Comparison of ENCODE assay signal across 9 cellular contexts in genomic region chr20:62899633-62900051, GRCh38. TPM values are rescaled to one million over a fixed set of nuclear protein-coding genes. Genes with fewer than 3 reads are reported as not detected.
DNase-seq lines count a peak whose midpoint lies in the region; ATAC-seq and TF ChIP-seq lines count a peak whose summit lies in the region.
"Had no signal": no experiment of that assay in that cellular context is flagged by ENCODE, and none has a peak within 500 bp of the region (broad histone marks: within the 10 kb centered on the region; RNA-seq: fewer than 3 reads in every experiment).

No MANE protein-coding gene starts in this region.

- peak overlapping the region; percentile 27 for H3K9ac ChIP-seq in adipocyte (ENCODE audit: low read length)
- no peak overlapping the region for H3K9ac ChIP-seq in liver (ENCODE audit: low read depth in 1 of 2, low read length in 2 of 2)

- H3K36me3 ChIP-seq in right atrium auricular region (peaks cover 40% of the 10 kb centered on the region), adipocyte (ENCODE audit: control insufficient read depth, insufficient read depth, low read length, severe bottlenecking) (peaks cover 63% of the 10 kb centered on the region), liver (ENCODE audit: control insufficient read depth in 4 of 4, insufficient read depth in 3 of 4, low read depth in 1 of 4, low read length in 3 of 4) (peaks cover 6 to 38% (median 22%) of the 10 kb centered on the region in 4 donors)

- peaks cover 10% of the 10 kb centered on the region for H3K4me1 Mint-ChIP-seq in osteocyte (ENCODE audit: unreplicated experiment)

- DNase-seq in Right ventricle myocardium superior (no peak), right atrium auricular region (ENCODE audit: low spot score) (no peak), adipocyte (ENCODE audit: low read depth) (peak; percentile 27), EL (no peak), osteocyte (ENCODE audit: extremely low spot score, unreplicated experiment) (no peak)
- no peak for DNase-seq in activated CD4-positive, CD25-positive, alpha-beta regulatory T cell (lab: John Stamatoyannopoulos, UW)

- peak in 1 of 2 donors; percentile 47 for TF ChIP-seq RAD21 in liver (IDR thresholded peaks at IDR 0.05)

- H3K9me3 Mint-ChIP-seq in osteocyte (ENCODE audit: unreplicated experiment): no peaks in the 10 kb centered on the region

- H3K27ac ChIP-seq in right atrium auricular region (no peak overlapping the region), liver (ENCODE audit: low read depth in 1 of 2, low read length in 2 of 2) (no peak overlapping the region)
- H3K27ac ChIP-seq: thoracic aorta had no signal

- TF ChIP-seq CTCF in right atrium auricular region (IDR thresholded peaks at IDR 0.05) (no peak), liver (IDR thresholded peaks at IDR 0.05; ENCODE audit: low read depth, low read length, missing input control) (peak; percentile 18), osteocyte (IDR thresholded peaks at IDR 0.05) (no peak)

- H3K4me3 ChIP-seq in right atrium auricular region (no peak overlapping the region), adipocyte (ENCODE audit: low read length) (no peak overlapping the region), liver (ENCODE audit: low read depth in 1 of 3, low read length in 3 of 3) (no peak overlapping the region)

- H3K27ac Mint-ChIP-seq in osteocyte (ENCODE audit: unreplicated experiment): no peak overlapping the region

- H3K36me3 Mint-ChIP-seq in osteocyte (ENCODE audit: unreplicated experiment): peaks cover 28% of the 10 kb centered on the region

- ATAC-seq in Right ventricle myocardium superior (ENCODE audit: poor library complexity): peak; percentile 56
- ATAC-seq in GM18873 (IDR thresholded peaks at IDR 0.05; ENCODE audit: low FRiP score, unreplicated experiment): no peak

- H3K27me3 ChIP-seq in right atrium auricular region (no peaks in the 10 kb centered on the region), adipocyte (replicated peaks; ENCODE audit: control insufficient read depth, insufficient read depth, low read length) (no peaks in the 10 kb centered on the region), liver (ENCODE audit: control insufficient read depth in 4 of 4, insufficient read depth in 4 of 4, low read length in 3 of 4) (no peaks in the 10 kb centered on the region)

- no peak overlapping the region for H3K4me3 Mint-ChIP-seq in osteocyte (ENCODE audit: unreplicated experiment)

- 4% methylated on average over 6 of the region's 6 CpGs for WGBS in liver

- no peaks in the 10 kb centered on the region for H3K27me3 Mint-ChIP-seq in osteocyte (ENCODE audit: unreplicated experiment)

- H3K4me1 ChIP-seq in right atrium auricular region: peaks cover 0 to 21% of the 10 kb centered on the region in 2 donors
- H3K4me1 ChIP-seq in adipocyte (ENCODE audit: control insufficient read depth, insufficient read depth, low read length): peaks cover 17% of the 10 kb centered on the region
- H3K4me1 ChIP-seq in liver (ENCODE audit: control insufficient read depth in 4 of 4, insufficient read depth in 4 of 4, low read length in 3 of 4): peaks cover 5 to 21% (median 13%) of the 10 kb centered on the region in 4 donors

- H3K9me3 ChIP-seq in right atrium auricular region (no peaks in the 10 kb centered on the region), adipocyte (ENCODE audit: control insufficient read depth, low read length) (no peaks in the 10 kb centered on the region), liver (ENCODE audit: control insufficient read depth in 4 of 4, low read length in 3 of 4) (no peaks in the 10 kb centered on the region)
- H3K9me3 ChIP-seq: thoracic aorta had no signal

- intact Hi-C loops in Right ventricle myocardium superior (cut with DNase I): no loop called here

TF ChIP-seq in liver, 16 proteins besides CTCF, POLR2A, EP300 and RAD21:
- TF ChIP-seq REST (IDR thresholded peaks at IDR 0.05): no peak

RNA-seq across cellular contexts. Expression of gene DIDO1, which starts 26.7 kb away (rescaled TPM):
- total RNA-seq in Right ventricle myocardium superior: 32.3 TPM
- total RNA-seq in right atrium auricular region: 10 to 100 TPM; 34.7 to 37.5 TPM
- total RNA-seq in liver: 10 to 100 TPM; 24.0 to 43.1 TPM
- polyA plus RNA-seq in liver: 10 to 100 TPM; 10.1 to 10.8 TPM
- 53.6 and 54.7 TPM in 2 replicates for total RNA-seq in osteocyte

RNA-seq across cellular contexts. Expression of gene TCFL5, which starts 38.0 kb away (rescaled TPM):
- total RNA-seq in Right ventricle myocardium superior: 6.1 TPM
- 1 to 10 TPM; 4.8 to 6.4 TPM for total RNA-seq in right atrium auricular region
- 1 to 10 TPM; 2.0 to 3.8 TPM for total RNA-seq in liver
- 1 to 10 TPM in 1 of 2 donors, under 1 TPM in 1; 0.79 to 2.4 TPM for polyA plus RNA-seq in liver
- 12.2 and 12.8 TPM in 2 replicates for total RNA-seq in osteocyte

RNA-seq across cellular contexts. Expression of gene GID8, which starts 38.3 kb away (rescaled TPM):
- total RNA-seq in Right ventricle myocardium superior: 15.5 TPM
- total RNA-seq in right atrium auricular region: 10 to 100 TPM; 16.8 to 18.7 TPM
- total RNA-seq in liver: 10 to 100 TPM; 17.9 to 23.6 TPM
- polyA plus RNA-seq in liver: 10 to 100 TPM; 10.2 to 11.4 TPM
- total RNA-seq in osteocyte: 33.5 and 35.8 TPM in 2 replicates

RNA-seq across cellular contexts. Expression of gene SLC17A9, which starts 52.9 kb away (rescaled TPM):
- total RNA-seq in Right ventricle myocardium superior (0.73 TPM), right atrium auricular region (1 to 10 TPM; 1.3 to 1.8 TPM), liver (10 to 100 TPM; 16.0 to 73.1 TPM), osteocyte (not detected in 2 replicates)
- polyA plus RNA-seq in liver: 100 to 1,000 TPM in 1 of 2 donors, 10 to 100 TPM in 1; 56.0 to 138 TPM
